Comparison of ENCODE assay signal across 9 cellular contexts in genomic region chr6:10414766-10415592, GRCh38. TPM values are rescaled to one million over a fixed set of nuclear protein-coding genes. Genes with fewer than 3 reads are reported as not detected.
DNase-seq lines count a peak whose midpoint lies in the region; ATAC-seq, FAIRE-seq and TF ChIP-seq lines count a peak whose summit lies in the region.
"Had no signal": no experiment of that assay in that cellular context is flagged by ENCODE, and none has a peak within 500 bp of the region (broad histone marks: within the 10 kb centered on the region; RNA-seq: fewer than 3 reads in every experiment).

Gene TFAP2A (minus strand): TSS chr6:10415074. CDS start chr6:10414991, 83 bp downstream.

- CTCF ChIA-PET in BJ (lab: Yijun Ruan, JAX): interaction anchor here (0.6 to 5.2 kb wide), 28 partner anchors 9 to 1522 kb away, joined by 3 to 68 read pairs (median 3); no protein-coding TSS in a partner anchor

- no peaks in the 10 kb centered on the region for H3K9me3 ChIP-seq in mesodermal cell (ENCODE audit: control insufficient read depth, low read length)
- H3K9me3 ChIP-seq: right lobe of liver had no signal

- H3K4me3 ChIP-seq in BJ (ENCODE audit: low read depth, low read length) (peak within 1 kb of the TSS; percentile 91), mesodermal cell (ENCODE audit: extremely low read depth, insufficient read depth, low read length, poor library complexity, severe bottlenecking) (peak within 1 kb of the TSS; percentile 53)
- H3K4me3 ChIP-seq: right lobe of liver had no signal

- WGBS in mesodermal cell (ENCODE audit: insufficient coverage in 2 of 2), 2 experiments: 0 to 1% methylated on average over 23 to 24 of the region's 56 CpGs

- peaks cover 38% of the 10 kb centered on the region for H3K4me1 ChIP-seq in mesodermal cell (ENCODE audit: control insufficient read depth, insufficient read depth, low read length, poor library complexity, severe bottlenecking)

- POLR2A ChIA-PET in BJ (lab: Charles Lee): interaction anchor here (1.1 kb wide), 1 partner anchor 12 kb away, joined by 16 read pairs; no protein-coding TSS in a partner anchor

- peaks cover under 1% of the 10 kb centered on the region for H3K36me3 ChIP-seq in BJ (ENCODE audit: control insufficient read depth, insufficient read depth, low read length)
- no peaks in the 10 kb centered on the region for H3K36me3 ChIP-seq in mesodermal cell (ENCODE audit: control insufficient read depth, insufficient read depth, low read length)
- H3K36me3 ChIP-seq: right lobe of liver had no signal

- DNase-seq in BJ (ENCODE audit: low read depth) (no peak), HTR-8/SVneo (ENCODE audit: insufficient read length, low spot score) (peak; percentile 67), astrocyte of the hippocampus (ENCODE audit: low read depth, low spot score) (peak; percentile 61), NCI-H1694 treated with DMSO at 0.1 percent for 48 hours (lab: John Stamatoyannopoulos, UW) (no peak)
- DNase-seq: right lobe of liver had no signal

- no peak for ATAC-seq in GM21528 (IDR thresholded peaks at IDR 0.05; ENCODE audit: low FRiP score, unreplicated experiment)
- ATAC-seq in HG03469 (IDR thresholded peaks at IDR 0.05; ENCODE audit: unreplicated experiment): no peak
- ATAC-seq in HG03521 (IDR thresholded peaks at IDR 0.05; ENCODE audit: unreplicated experiment): no peak

- peak; percentile 52 for FAIRE-seq in HTR-8/SVneo (lab: Jason Lieb, UNC)

- H3K27ac ChIP-seq in mesodermal cell (ENCODE audit: low read depth, low read length, severe bottlenecking): no peak within 1 kb of the TSS
- H3K27ac ChIP-seq: right lobe of liver had no signal

- no peaks in the 10 kb centered on the region for H3K27me3 ChIP-seq in BJ (ENCODE audit: control insufficient read depth, insufficient read depth, low read length)

- TF ChIP-seq CTCF in BJ (IDR thresholded peaks at IDR 0.05; ENCODE audit: insufficient read depth, low read depth, low read length): peak; percentile 66

RNA-seq across cellular contexts. Expression of gene TFAP2A, which starts in this region (rescaled TPM):
- polyA plus RNA-seq in BJ (2011; rRNA removed): 12.6 and 14.0 TPM in 2 replicates
- polyA minus RNA-seq in BJ (2011; rRNA and poly(A)+ RNA removed): 8.0 and 11.0 TPM in 2 replicates
- polyA plus RNA-seq in mesodermal cell (2013, experiment 1 of 2): 22.4 TPM
- 17.4 TPM for polyA plus RNA-seq in mesodermal cell (2013, experiment 2 of 2)

Comparison
In these comparisons a context has a peak if more than half of its experiments do, and no peak if none do; other contexts are left out.
1. DNase-seq: peak in HTR-8/SVneo (single experiment) and astrocyte of the hippocampus (single experiment); none in BJ (single experiment) and NCI-H1694 treated with DMSO at 0.1 percent for 48 hours (single experiment).